1 cellular context compared by ENCODE assay signal in the genomic region with DNA sequence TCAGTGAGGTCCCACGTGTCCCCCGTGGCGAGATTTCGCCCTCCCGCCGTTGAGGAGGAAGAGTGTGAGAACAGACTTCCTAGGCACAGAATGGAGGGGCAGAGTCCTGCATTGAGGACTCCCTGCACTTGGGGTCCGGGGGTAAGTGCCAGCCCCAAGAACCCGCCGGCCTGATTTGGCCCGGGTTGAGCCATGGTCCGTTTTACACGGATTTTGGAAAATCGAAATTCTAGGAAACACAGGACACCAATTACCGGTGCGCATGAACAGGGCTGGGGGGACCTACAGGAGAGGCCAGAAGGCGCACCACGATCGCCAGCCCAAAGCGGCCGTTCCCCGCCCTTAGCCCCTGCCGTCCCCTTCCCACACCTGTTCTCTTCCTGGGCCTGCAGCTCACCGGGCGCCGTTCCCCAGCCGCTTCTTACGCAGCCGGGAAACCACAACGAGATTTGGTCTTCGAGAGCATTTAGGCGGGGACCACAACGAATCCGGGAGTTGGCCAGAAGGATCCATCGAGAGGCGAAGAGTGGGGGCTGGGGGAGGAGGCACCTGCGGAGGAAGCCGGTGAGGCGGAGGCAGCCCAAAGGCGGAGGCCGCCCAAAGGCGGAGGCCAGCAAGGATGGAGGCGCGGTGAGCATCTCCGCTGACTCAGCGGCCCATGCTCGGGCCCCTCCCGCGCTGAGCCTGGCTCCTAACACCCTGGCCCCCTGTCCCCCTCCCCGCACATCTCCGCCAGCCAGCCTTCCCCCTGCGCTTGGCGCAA.
TF ChIP-seq lines count a peak whose summit lies in the region.

No MANE protein-coding gene starts in this region.

TF ChIP-seq in HepG2, 621 proteins besides CTCF, POLR2A, EP300 and RAD21 (continued from another document):
- TF ChIP-seq, protein P1, sequence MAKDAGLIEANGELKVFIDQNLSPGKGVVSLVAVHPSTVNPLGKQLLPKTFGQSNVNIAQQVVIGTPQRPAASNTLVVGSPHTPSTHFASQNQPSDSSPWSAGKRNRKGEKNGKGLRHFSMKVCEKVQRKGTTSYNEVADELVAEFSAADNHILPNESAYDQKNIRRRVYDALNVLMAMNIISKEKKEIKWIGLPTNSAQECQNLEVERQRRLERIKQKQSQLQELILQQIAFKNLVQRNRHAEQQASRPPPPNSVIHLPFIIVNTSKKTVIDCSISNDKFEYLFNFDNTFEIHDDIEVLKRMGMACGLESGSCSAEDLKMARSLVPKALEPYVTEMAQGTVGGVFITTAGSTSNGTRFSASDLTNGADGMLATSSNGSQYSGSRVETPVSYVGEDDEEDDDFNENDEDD (CRISPR knock-in tag; IDR thresholded peaks at IDR 0.05; ENCODE audit: borderline replicate concordance), result 0 out of 2 replicates have a peak, but pooled peaks have one; percentile 8
- TF ChIP-seq DNMT3B (CRISPR knock-in tag; conservative IDR thresholded peaks at IDR 0.05), result no peak
- peak; percentile 12; the same call in 1 of the 2 replicates for TF ChIP-seq HOXA3 (CRISPR knock-in tag; IDR thresholded peaks at IDR 0.05)
- 0 out of 2 replicates have a peak, but pooled peaks have one; percentile 32 for TF ChIP-seq PCBP1 (IDR thresholded peaks at IDR 0.05; ENCODE audit: borderline replicate concordance, low read depth, low read length)
- TF ChIP-seq RXRA (CRISPR knock-in tag; IDR thresholded peaks at IDR 0.05), result peak; percentile 25; the same call in 1 of the 2 replicates
- TF ChIP-seq, protein P2, sequence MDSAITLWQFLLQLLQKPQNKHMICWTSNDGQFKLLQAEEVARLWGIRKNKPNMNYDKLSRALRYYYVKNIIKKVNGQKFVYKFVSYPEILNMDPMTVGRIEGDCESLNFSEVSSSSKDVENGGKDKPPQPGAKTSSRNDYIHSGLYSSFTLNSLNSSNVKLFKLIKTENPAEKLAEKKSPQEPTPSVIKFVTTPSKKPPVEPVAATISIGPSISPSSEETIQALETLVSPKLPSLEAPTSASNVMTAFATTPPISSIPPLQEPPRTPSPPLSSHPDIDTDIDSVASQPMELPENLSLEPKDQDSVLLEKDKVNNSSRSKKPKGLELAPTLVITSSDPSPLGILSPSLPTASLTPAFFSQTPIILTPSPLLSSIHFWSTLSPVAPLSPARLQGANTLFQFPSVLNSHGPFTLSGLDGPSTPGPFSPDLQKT (CRISPR knock-in tag; IDR thresholded peaks at IDR 0.05; ENCODE audit: borderline replicate concordance), result no peak
- no peak for TF ChIP-seq TBL1XR1 (IDR thresholded peaks at IDR 0.05; ENCODE audit: borderline replicate concordance, low read length, partially characterized antibody)
- TF ChIP-seq, protein P3, sequence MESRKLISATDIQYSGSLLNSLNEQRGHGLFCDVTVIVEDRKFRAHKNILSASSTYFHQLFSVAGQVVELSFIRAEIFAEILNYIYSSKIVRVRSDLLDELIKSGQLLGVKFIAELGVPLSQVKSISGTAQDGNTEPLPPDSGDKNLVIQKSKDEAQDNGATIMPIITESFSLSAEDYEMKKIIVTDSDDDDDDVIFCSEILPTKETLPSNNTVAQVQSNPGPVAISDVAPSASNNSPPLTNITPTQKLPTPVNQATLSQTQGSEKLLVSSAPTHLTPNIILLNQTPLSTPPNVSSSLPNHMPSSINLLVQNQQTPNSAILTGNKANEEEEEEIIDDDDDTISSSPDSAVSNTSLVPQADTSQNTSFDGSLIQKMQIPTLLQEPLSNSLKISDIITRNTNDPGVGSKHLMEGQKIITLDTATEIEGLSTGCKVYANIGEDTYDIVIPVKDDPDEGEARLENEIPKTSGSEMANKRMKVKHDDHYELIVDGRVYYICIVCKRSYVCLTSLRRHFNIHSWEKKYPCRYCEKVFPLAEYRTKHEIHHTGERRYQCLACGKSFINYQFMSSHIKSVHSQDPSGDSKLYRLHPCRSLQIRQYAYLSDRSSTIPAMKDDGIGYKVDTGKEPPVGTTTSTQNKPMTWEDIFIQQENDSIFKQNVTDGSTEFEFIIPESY (CRISPR knock-in tag; IDR thresholded peaks at IDR 0.05), result peak; percentile 6; the same call in 1 of the 2 replicates
- no peak for TF ChIP-seq GATA4 (IDR thresholded peaks at IDR 0.05; ENCODE audit: borderline replicate concordance, low read depth)
- TF ChIP-seq ZNF562 (CRISPR knock-in tag; IDR thresholded peaks at IDR 0.05; ENCODE audit: borderline replicate concordance), result no peak
- TF ChIP-seq SP1 (IDR thresholded peaks at IDR 0.05), result no peak
- TF ChIP-seq SP1 (CRISPR knock-in tag; IDR thresholded peaks at IDR 0.05), result peak; percentile 12; the same call in 1 of the 2 replicates
- no peak for TF ChIP-seq GTF3A (CRISPR knock-in tag; conservative IDR thresholded peaks at IDR 0.05)
- TF ChIP-seq ZFP82 (CRISPR knock-in tag; IDR thresholded peaks at IDR 0.05; ENCODE audit: borderline replicate concordance), result no peak
- no peak for TF ChIP-seq PHF20 (CRISPR knock-in tag; IDR thresholded peaks at IDR 0.05)
- no peak for TF ChIP-seq RAD51 (IDR thresholded peaks at IDR 0.05; ENCODE audit: borderline replicate concordance)
- no peak for TF ChIP-seq ZNF556 (CRISPR knock-in tag; IDR thresholded peaks at IDR 0.05; ENCODE audit: borderline replicate concordance)
- TF ChIP-seq BCL6 (CRISPR knock-in tag; IDR thresholded peaks at IDR 0.05), result no peak
- TF ChIP-seq ZNF75D (CRISPR knock-in tag; IDR thresholded peaks at IDR 0.05; ENCODE audit: borderline replicate concordance), result no peak
- no peak; the same call in 1 of the 2 replicates for TF ChIP-seq HDAC2 (CRISPR knock-in tag; IDR thresholded peaks at IDR 0.05)
- TF ChIP-seq LCORL (IDR thresholded peaks at IDR 0.05), result no peak
- TF ChIP-seq LCORL (CRISPR knock-in tag; IDR thresholded peaks at IDR 0.05), result 0 out of 2 replicates have a peak, but pooled peaks have one; percentile 5
- TF ChIP-seq AGO1 (IDR thresholded peaks at IDR 0.05; ENCODE audit: low read depth, low read length, poor library complexity, severe bottlenecking), result peak; percentile 6
- TF ChIP-seq KDM4B (CRISPR knock-in tag; IDR thresholded peaks at IDR 0.05), result 0 out of 2 replicates have a peak, but pooled peaks have one; percentile 0
- TF ChIP-seq ZNF589 (CRISPR knock-in tag; conservative IDR thresholded peaks at IDR 0.05), result 0 out of 2 replicates have a peak, but pooled peaks have one; percentile 35
- TF ChIP-seq ZC3H13 (CRISPR knock-in tag; IDR thresholded peaks at IDR 0.05), result no peak
